Comparison of ENCODE assay signal across 11 cellular contexts in genomic region chr18:2881490-2882195, GRCh38. TPM values are rescaled to one million over a fixed set of nuclear protein-coding genes. Genes with fewer than 3 reads are reported as not detected.
A peak's percentile ranks its signal among the peaks of the same experiment; 100 is the strongest.
DNase-seq lines count a peak whose midpoint lies in the region; TF ChIP-seq lines count a peak whose summit lies in the region.
"Had no signal": no experiment of that assay in that cellular context is flagged by ENCODE, and none has a peak within 500 bp of the region (broad histone marks: within the 10 kb centered on the region; RNA-seq: fewer than 3 reads in every experiment).

No MANE protein-coding gene starts in this region.

- peak overlapping the region; percentile 34 for H3K4me3 ChIP-seq in AG10803 (ENCODE audit: low read length)
- no peak overlapping the region for H3K4me3 ChIP-seq in epithelial cell of esophagus (ENCODE audit: low read length)
- H3K4me3 ChIP-seq in neuron (ENCODE audit: low read length) = no peak overlapping the region
- H3K4me3 ChIP-seq in BE2C (ENCODE audit: low read depth, low read length) = no peak overlapping the region

- TF ChIP-seq CTCF in AG10803 (conservative IDR thresholded peaks at IDR 0.05; ENCODE audit: low read length) = peak; percentile 25
- TF ChIP-seq CTCF in epithelial cell of esophagus (IDR thresholded peaks at IDR 0.05; ENCODE audit: insufficient read depth, low read depth, low read length, missing control alignments) = no peak
- TF ChIP-seq CTCF in BE2C (IDR thresholded peaks at IDR 0.05; ENCODE audit: low read depth, low read length) = no peak

- DNase-seq in AG10803 (ENCODE audit: low read depth) (peak; percentile 96), NCI-H2196 treated with DMSO at 0.1 percent for 48 hours (lab: John Stamatoyannopoulos, UW; ENCODE audit: unreplicated experiment) (peak; percentile 27), epithelial cell of esophagus (ENCODE audit: low read depth) (peak; percentile 64), KG1 (lab: John Stamatoyannopoulos, UW) (no peak), NCI-H187 treated with DMSO at 0.1 percent for 48 hours (lab: John Stamatoyannopoulos, UW) (no peak), BE2C (no peak), NCI-H2171 treated with DMSO at 0.1 percent for 48 hours (lab: John Stamatoyannopoulos, UW) (no peak)
- DNase-seq: activated CD4-positive, alpha-beta T cell treated with anti-CD3 and anti-CD28 coated beads, Interleukin-2, amount 50 U/mL, for 4 hours; hippocampal formation; NCI-H226 had no signal

- peak overlapping the region; percentile 9 for H2AFZ ChIP-seq in neuron (ENCODE audit: low read depth, low read length)

- H3K27me3 ChIP-seq in neuron (ENCODE audit: insufficient read depth, low read length) = no peaks in the 10 kb centered on the region
- no peaks in the 10 kb centered on the region for H3K27me3 ChIP-seq in BE2C

- H3K4me1 ChIP-seq in neuron (ENCODE audit: insufficient read depth, low read length) (peaks cover 6% of the 10 kb centered on the region), BE2C (no peaks in the 10 kb centered on the region)

- H3K9me3 ChIP-seq in neuron (ENCODE audit: low read length) (no peaks in the 10 kb centered on the region), BE2C (no peaks in the 10 kb centered on the region)

- H3K36me3 ChIP-seq in neuron (ENCODE audit: insufficient read depth, low read length) = no peaks in the 10 kb centered on the region
- H3K36me3 ChIP-seq in BE2C = no peaks in the 10 kb centered on the region

RNA-seq across cellular contexts. Expression of gene EMILIN2, which starts 34.8 kb away (rescaled TPM):
- 18.6 TPM for polyA plus RNA-seq in BE2C (2012; ENCODE audit: insufficient read depth, insufficient read length, low read depth)

Comparison
In these comparisons a context has a peak if more than half of its experiments do, and no peak if none do; other contexts are left out.
1. DNase-seq: peak in AG10803 (single experiment), NCI-H2196 treated with DMSO at 0.1 percent for 48 hours (single experiment) and epithelial cell of esophagus (single experiment); none in KG1 (single experiment), NCI-H187 treated with DMSO at 0.1 percent for 48 hours (single experiment), BE2C (single experiment) and NCI-H2171 treated with DMSO at 0.1 percent for 48 hours (single experiment).